In the genomic region with DNA sequence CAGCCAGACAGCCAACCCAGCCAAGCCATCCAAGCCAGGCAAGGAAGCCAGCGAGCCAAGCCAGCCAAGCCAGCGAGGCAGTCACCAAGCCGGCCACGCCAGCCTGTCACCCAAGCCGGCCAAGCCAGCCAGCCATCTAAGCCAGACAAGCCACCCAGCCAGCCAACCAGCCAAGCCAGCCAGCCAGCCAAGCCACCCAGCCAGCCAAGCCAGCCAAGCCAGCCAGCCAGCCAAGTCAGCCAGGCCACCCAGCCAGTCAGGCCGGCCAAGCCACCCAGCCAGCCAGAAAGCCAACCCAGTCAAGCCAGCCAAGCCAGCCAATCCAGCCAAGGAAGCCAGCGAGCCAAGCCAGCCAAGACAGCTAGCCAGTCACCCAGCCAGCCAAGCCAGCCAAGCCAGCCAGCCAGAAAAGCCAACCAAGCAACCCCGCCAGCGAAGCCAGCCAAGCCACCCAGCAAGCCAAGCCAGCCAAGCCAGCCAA, we compare ENCODE assay signal across 11 cellular contexts.
DNase-seq lines count a peak whose midpoint lies in the region; ATAC-seq and TF ChIP-seq lines count a peak whose summit lies in the region.
"Had no signal": no experiment of that assay in that cellular context is flagged by ENCODE, and none has a peak within 500 bp of the region (broad histone marks: within the 10 kb centered on the region; RNA-seq: fewer than 3 reads in every experiment).

No MANE protein-coding gene starts in this region.

- no peaks in the 10 kb centered on the region for H3K36me3 ChIP-seq in heart left ventricle
- H3K36me3 ChIP-seq in psoas muscle (ENCODE audit: insufficient read depth in 1 of 2, low read depth in 1 of 2), result no peaks in the 10 kb centered on the region

- intact Hi-C loops in activated CD4-positive, alpha-beta memory T cell treated with anti-CD3 and anti-CD28 coated beads for 36 hours (cut with micrococcal nuclease), result no loop called here
- intact Hi-C loops in heart left ventricle (cut with DNase I), result loop anchor here in 1 of 10 donors (10.0 kb wide), 1 partner anchor 86 kb away; no protein-coding TSS in a partner anchor
- intact Hi-C loops in psoas muscle (cut with DNase I), result no loop called here

- H3K4me3 Mint-ChIP-seq in activated CD4-positive, alpha-beta memory T cell treated with anti-CD3 and anti-CD28 coated beads for 36 hours, result no peak overlapping the region
- H3K4me3 Mint-ChIP-seq: nephron; stimulated activated naive CD8-positive, alpha-beta T cell treated with anti-CD3 and anti-CD28 coated beads, Interleukin-15, Interleukin-2, amounts not matched to agents 100 ng/mL and 50 ng/mL, for 24 hours had no signal

- no peak overlapping the region for H3K27ac ChIP-seq in heart left ventricle
- no peak overlapping the region for H3K27ac ChIP-seq in psoas muscle

- H3K9me3 Mint-ChIP-seq in activated CD4-positive, alpha-beta memory T cell treated with anti-CD3 and anti-CD28 coated beads for 36 hours, result peaks cover 9% of the 10 kb centered on the region

- peaks cover 5% of the 10 kb centered on the region for H3K36me3 Mint-ChIP-seq in activated CD4-positive, alpha-beta memory T cell treated with anti-CD3 and anti-CD28 coated beads for 36 hours

- ATAC-seq in heart left ventricle (peak in 3 of 4 donors; percentile 26 to 67 (median 28)), psoas muscle (peak; percentile 10 to 67 (median 22)), GM18868 (IDR thresholded peaks at IDR 0.05; ENCODE audit: unreplicated experiment) (no peak), HG03439 (IDR thresholded peaks at IDR 0.05; ENCODE audit: unreplicated experiment) (no peak)

- TF ChIP-seq POLR2A in heart left ventricle (IDR thresholded peaks at IDR 0.05), result no peak

- H3K4me1 Mint-ChIP-seq in activated CD4-positive, alpha-beta memory T cell treated with anti-CD3 and anti-CD28 coated beads for 36 hours (ENCODE audit: low read depth), result no peaks in the 10 kb centered on the region
- H3K4me1 Mint-ChIP-seq: nephron had no signal

- H3K9me3 ChIP-seq in heart left ventricle (peaks cover 0 to 22% (median 5%) of the 10 kb centered on the region in 12 donors), psoas muscle (peaks cover 5% of the 10 kb centered on the region)

- H3K4me1 ChIP-seq in heart left ventricle (no peaks in the 10 kb centered on the region), psoas muscle (no peaks in the 10 kb centered on the region)

- no peaks in the 10 kb centered on the region for H3K27me3 Mint-ChIP-seq in activated CD4-positive, alpha-beta memory T cell treated with anti-CD3 and anti-CD28 coated beads for 36 hours
- H3K27me3 Mint-ChIP-seq: stimulated activated naive CD8-positive, alpha-beta T cell treated with anti-CD3 and anti-CD28 coated beads, Interleukin-15, Interleukin-2, amounts not matched to agents 100 ng/mL and 50 ng/mL, for 24 hours had no signal

- H3K4me3 ChIP-seq in heart left ventricle (no peak overlapping the region), psoas muscle (no peak overlapping the region)

- WGBS in heart left ventricle, 4 donors, result 60 to 77% (median 73%) methylated on average over 9 of the region's 9 CpGs
- WGBS in psoas muscle, 3 donors, result 68 to 73% (median 69%) methylated on average over 9 of the region's 9 CpGs

- no peak overlapping the region for H3K27ac Mint-ChIP-seq in activated CD4-positive, alpha-beta memory T cell treated with anti-CD3 and anti-CD28 coated beads for 36 hours
- H3K27ac Mint-ChIP-seq: nephron; stimulated activated naive CD8-positive, alpha-beta T cell treated with anti-CD3 and anti-CD28 coated beads, Interleukin-15, Interleukin-2, amounts not matched to agents 100 ng/mL and 50 ng/mL, for 24 hours had no signal

- TF ChIP-seq CTCF in GM20000 (IDR thresholded peaks at IDR 0.05; ENCODE audit: extremely low read depth, missing control alignments), result no peak
- TF ChIP-seq CTCF in heart left ventricle (IDR thresholded peaks at IDR 0.05), result no peak
- TF ChIP-seq CTCF in psoas muscle (IDR thresholded peaks at IDR 0.05), result no peak

- CTCF ChIA-PET in activated CD4-positive, alpha-beta memory T cell treated with anti-CD3 and anti-CD28 coated beads for 36 hours (lab: Charles Lee), result interaction anchor here (1.1 kb wide), 1 partner anchor 16 kb away, joined by 3 read pairs; no protein-coding TSS in a partner anchor

- POLR2A ChIA-PET in activated CD4-positive, alpha-beta memory T cell treated with anti-CD3 and anti-CD28 coated beads for 36 hours (lab: Charles Lee), result no interaction called here

- DNase-seq in GM20000 (ENCODE audit: low spot score), result peak; percentile 66
- peak; percentile 35 for DNase-seq in activated CD4-positive, alpha-beta memory T cell treated with anti-CD3 and anti-CD28 coated beads for 36 hours
- peak; percentile 60 to 93 (median 78) for DNase-seq in heart left ventricle
- peak; percentile 75 to 79 for DNase-seq in psoas muscle
- no peak for DNase-seq in NCI-H2196 (lab: John Stamatoyannopoulos, UW; ENCODE audit: unreplicated experiment)
- DNase-seq in C1 segment of cervical spinal cord (lab: John Stamatoyannopoulos, UW), result no peak
- DNase-seq: NCI-H345 had no signal

- H3K27me3 ChIP-seq in heart left ventricle (no peaks in the 10 kb centered on the region), psoas muscle (ENCODE audit: insufficient read depth in 3 of 3, low read length in 2 of 3) (no peaks in the 10 kb centered on the region)

Comparison
In these comparisons a context has a peak if more than half of its experiments do, and no peak if none do; other contexts are left out.
1. DNase-seq: peak in GM20000 (single experiment), activated CD4-positive, alpha-beta memory T cell treated with anti-CD3 and anti-CD28 coated beads for 36 hours (single experiment), heart left ventricle (5 of 5) and psoas muscle (2 of 2); none in NCI-H2196 (single experiment) and C1 segment of cervical spinal cord (0 of 14).
2. ATAC-seq: peak in heart left ventricle (3 of 4) and psoas muscle (4 of 4); none in GM18868 (single experiment) and HG03439 (single experiment).